In the genomic region with DNA sequence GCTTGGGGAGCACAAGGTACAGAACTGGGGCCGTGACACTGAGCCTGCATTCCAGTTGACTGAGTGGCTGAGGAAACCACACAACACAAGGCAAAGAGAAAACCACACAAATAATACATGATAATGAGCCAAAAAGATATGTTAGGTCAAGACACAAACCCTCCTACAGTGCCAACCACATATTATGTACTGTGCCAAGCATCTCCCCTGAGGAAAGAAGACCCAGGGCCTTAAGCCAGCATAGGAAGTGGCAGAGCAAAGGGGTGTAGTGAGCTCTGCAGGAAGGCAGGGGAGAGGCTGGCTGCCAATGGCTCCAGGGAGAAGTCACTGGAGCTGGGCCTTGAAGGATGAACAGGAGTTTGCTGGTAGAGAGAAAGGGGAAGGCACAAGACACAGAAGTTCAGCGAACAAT, we compare ENCODE assay signal across 11 cellular contexts. TPM values are rescaled to one million over a fixed set of nuclear protein-coding genes. Genes with fewer than 3 reads are reported as not detected.
DNase-seq lines count a peak whose midpoint lies in the region; ATAC-seq and TF ChIP-seq lines count a peak whose summit lies in the region.
"Had no signal": no experiment of that assay in that cellular context is flagged by ENCODE, and none has a peak within 500 bp of the region (broad histone marks: within the 10 kb centered on the region; RNA-seq: fewer than 3 reads in every experiment).

No MANE protein-coding gene starts in this region.

- H3K27ac ChIP-seq in AG04450 (ENCODE audit: low read depth, low read length) = peak overlapping the region; percentile 23
- no peak overlapping the region for H3K27ac ChIP-seq in dorsolateral prefrontal cortex

- no peak for TF ChIP-seq CTCF in AG04450 (IDR thresholded peaks at IDR 0.05; ENCODE audit: low read depth, low read length)
- no peak for TF ChIP-seq CTCF in WTC11 (IDR thresholded peaks at IDR 0.05)
- TF ChIP-seq CTCF in fibroblast of villous mesenchyme (IDR thresholded peaks at IDR 0.05; ENCODE audit: insufficient read depth, low read depth, low read length) = no peak
- TF ChIP-seq CTCF in dorsolateral prefrontal cortex (IDR thresholded peaks at IDR 0.05 in 54 of 56, conservative IDR thresholded peaks at IDR 0.05 in 2 of 56; ENCODE audit: low read depth in 1 of 56, partially characterized antibody in 56 of 56) = no peak

- H3K4me3 Mint-ChIP-seq in WTC11 = no peak overlapping the region

- DNase-seq in AG04450 (ENCODE audit: low read depth, low spot score) = no peak
- DNase-seq in HCEC 1CT = peak; percentile 73
- DNase-seq in WTC11 (ENCODE audit: low spot score) = no peak
- peak; percentile 42 for DNase-seq in fibroblast of villous mesenchyme (ENCODE audit: low read depth)
- no peak for DNase-seq in H7
- no peak for DNase-seq in NCI-H2227 treated with DMSO at 0.1 percent for 48 hours (lab: John Stamatoyannopoulos, UW)
- no peak for DNase-seq in dorsolateral prefrontal cortex
- DNase-seq: hypothalamus, NCI-H1436 had no signal

- H3K9me3 Mint-ChIP-seq in WTC11 = no peaks in the 10 kb centered on the region
- H3K9me3 Mint-ChIP-seq: activated naive CD4-positive, alpha-beta T cell treated with anti-CD3 and anti-CD28 coated beads, Interleukin-2, amount 50 U/mL, for 72 hours had no signal

- no peaks in the 10 kb centered on the region for H3K36me3 Mint-ChIP-seq in WTC11
- H3K36me3 Mint-ChIP-seq: activated naive CD4-positive, alpha-beta T cell treated with anti-CD3 and anti-CD28 coated beads, Interleukin-2, amount 50 U/mL, for 72 hours had no signal

- peaks cover 5% of the 10 kb centered on the region; the same call in 1 of the 2 replicates for H3K4me1 Mint-ChIP-seq in WTC11

- H3K4me3 ChIP-seq in AG04450 (ENCODE audit: low read depth, low read length) (no peak overlapping the region), fibroblast of villous mesenchyme (ENCODE audit: low read depth, low read length) (no peak overlapping the region), H7 (ENCODE audit: insufficient read depth, low read depth, low read length) (no peak overlapping the region), dorsolateral prefrontal cortex (no peak overlapping the region)

- ATAC-seq in WTC11 = no peak
- ATAC-seq in GM19463 (IDR thresholded peaks at IDR 0.05; ENCODE audit: unreplicated experiment) = no peak

- no peaks in the 10 kb centered on the region for H3K36me3 ChIP-seq in H7 (replicated peaks; ENCODE audit: control insufficient read depth, insufficient read depth, low read length)

- H3K27ac Mint-ChIP-seq in WTC11 = peak overlapping the region; percentile 67

- CTCF ChIA-PET in AG04450 (lab: Charles Lee) (interaction anchor here (0.6 to 0.9 kb wide), 3 partner anchors 9 to 145 kb away, joined by 3 to 6 read pairs (median 3); no protein-coding TSS in a partner anchor), WTC11 (lab: Charles Lee) (interaction anchor here (1.5 kb wide), 1 partner anchor 21 kb away, joined by 3 read pairs; no protein-coding TSS in a partner anchor)

- intact Hi-C loops in dorsolateral prefrontal cortex (cut with DNase I) = no loop called here

- no peaks in the 10 kb centered on the region for H3K27me3 Mint-ChIP-seq in WTC11 (ENCODE audit: low read depth)

- POLR2A ChIA-PET in AG04450 (lab: Yijun Ruan, JAX) = interaction anchor here (0.6 kb wide), 1 partner anchor 135 kb away, joined by 3 read pairs; no protein-coding TSS in a partner anchor
- POLR2A ChIA-PET in WTC11 (lab: Charles Lee) = no interaction called here

- H3K27me3 ChIP-seq in AG04450 (ENCODE audit: control insufficient read depth, insufficient read depth, low read length) = no peaks in the 10 kb centered on the region
- no peaks in the 10 kb centered on the region for H3K27me3 ChIP-seq in H7 (ENCODE audit: control insufficient read depth, insufficient read depth, low read length)
- no peaks in the 10 kb centered on the region for H3K27me3 ChIP-seq in dorsolateral prefrontal cortex

- H3K9me3 ChIP-seq in AG04450 (ENCODE audit: control insufficient read depth, insufficient read depth, low read length) = no peaks in the 10 kb centered on the region

TF ChIP-seq in WTC11, 78 proteins besides CTCF, POLR2A, EP300 and RAD21 (continues in another document):
- no peak for TF ChIP-seq EMX1 (CRISPR knock-in tag; IDR thresholded peaks at IDR 0.05)
- TF ChIP-seq, protein P1, sequence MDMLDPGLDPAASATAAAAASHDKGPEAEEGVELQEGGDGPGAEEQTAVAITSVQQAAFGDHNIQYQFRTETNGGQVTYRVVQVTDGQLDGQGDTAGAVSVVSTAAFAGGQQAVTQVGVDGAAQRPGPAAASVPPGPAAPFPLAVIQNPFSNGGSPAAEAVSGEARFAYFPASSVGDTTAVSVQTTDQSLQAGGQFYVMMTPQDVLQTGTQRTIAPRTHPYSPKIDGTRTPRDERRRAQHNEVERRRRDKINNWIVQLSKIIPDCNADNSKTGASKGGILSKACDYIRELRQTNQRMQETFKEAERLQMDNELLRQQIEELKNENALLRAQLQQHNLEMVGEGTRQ (CRISPR knock-in tag; IDR thresholded peaks at IDR 0.05) = no peak
- no peak for TF ChIP-seq ZNF263 (CRISPR knock-in tag; IDR thresholded peaks at IDR 0.05; ENCODE audit: low read depth)
- TF ChIP-seq ETV6 (CRISPR knock-in tag; IDR thresholded peaks at IDR 0.05) = no peak
- TF ChIP-seq KAT7 (CRISPR knock-in tag; IDR thresholded peaks at IDR 0.05; ENCODE audit: borderline replicate concordance) = no peak
- no peak for TF ChIP-seq HMGXB4 (CRISPR knock-in tag; IDR thresholded peaks at IDR 0.05)
- TF ChIP-seq FOXJ3 (CRISPR knock-in tag; IDR thresholded peaks at IDR 0.05; ENCODE audit: borderline replicate concordance) = no peak
- TF ChIP-seq FOXP4 (CRISPR knock-in tag; IDR thresholded peaks at IDR 0.05) = no peak
- TF ChIP-seq, protein P2, sequence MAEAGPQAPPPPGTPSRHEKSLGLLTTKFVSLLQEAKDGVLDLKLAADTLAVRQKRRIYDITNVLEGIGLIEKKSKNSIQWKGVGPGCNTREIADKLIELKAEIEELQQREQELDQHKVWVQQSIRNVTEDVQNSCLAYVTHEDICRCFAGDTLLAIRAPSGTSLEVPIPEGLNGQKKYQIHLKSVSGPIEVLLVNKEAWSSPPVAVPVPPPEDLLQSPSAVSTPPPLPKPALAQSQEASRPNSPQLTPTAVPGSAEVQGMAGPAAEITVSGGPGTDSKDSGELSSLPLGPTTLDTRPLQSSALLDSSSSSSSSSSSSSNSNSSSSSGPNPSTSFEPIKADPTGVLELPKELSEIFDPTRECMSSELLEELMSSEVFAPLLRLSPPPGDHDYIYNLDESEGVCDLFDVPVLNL (CRISPR knock-in tag; IDR thresholded peaks at IDR 0.05; ENCODE audit: borderline replicate concordance, low read depth) = no peak
- no peak for TF ChIP-seq CBFB (CRISPR knock-in tag; IDR thresholded peaks at IDR 0.05; ENCODE audit: low read depth)

RNA-seq across cellular contexts. Expression of gene CTNNBIP1, which starts 28.2 kb away (rescaled TPM):
- polyA plus RNA-seq in AG04450 (2011; rRNA removed) = 28.3 and 33.6 TPM in 2 replicates
- polyA minus RNA-seq in AG04450 (2011; rRNA and poly(A)+ RNA removed) = 31.2 and 32.1 TPM in 2 replicates
- total RNA-seq in WTC11 (2021) = 51.8 to 58.2 TPM (median 53.0 TPM) in 3 replicates
- 13.4 and 20.3 TPM in 2 replicates for total RNA-seq in fibroblast of villous mesenchyme
- total RNA-seq in H7 (2014; rRNA removed; shearing (Covaris generic)) = 78.8 and 80.7 TPM in 2 replicates
- 10 to 100 TPM; 29.4 to 65.5 (median 43.4) TPM for total RNA-seq in dorsolateral prefrontal cortex

RNA-seq across cellular contexts. Expression of gene CLSTN1, which starts 58.1 kb away (rescaled TPM):
- 35.2 and 57.8 TPM in 2 replicates for polyA plus RNA-seq in AG04450 (2011; rRNA removed)
- polyA minus RNA-seq in AG04450 (2011; rRNA and poly(A)+ RNA removed) = 55.7 and 68.7 TPM in 2 replicates
- total RNA-seq in WTC11 (2021) (119 to 128 TPM (median 124 TPM) in 3 replicates), fibroblast of villous mesenchyme (90.2 and 126 TPM in 2 replicates), dorsolateral prefrontal cortex (100 to 1,000 TPM; 260 to 770 (median 557) TPM)
- total RNA-seq in H7 (2014; rRNA removed; shearing (Covaris generic)) = 100 and 127 TPM in 2 replicates

Comparison
In these comparisons a context has a peak if more than half of its experiments do, and no peak if none do; other contexts are left out.
1. DNase-seq: peak in HCEC 1CT (single experiment) and fibroblast of villous mesenchyme (single experiment); none in AG04450 (single experiment), WTC11 (single experiment), H7 (single experiment), NCI-H2227 treated with DMSO at 0.1 percent for 48 hours (single experiment) and dorsolateral prefrontal cortex (0 of 10).